Comparison of ENCODE assay signal across 14 cellular contexts in genomic region chr2:28437142-28437835, GRCh38. TPM values are rescaled to one million over a fixed set of nuclear protein-coding genes. Genes with fewer than 3 reads are reported as not detected.
DNase-seq lines count a peak whose midpoint lies in the region; ATAC-seq, FAIRE-seq and TF ChIP-seq lines count a peak whose summit lies in the region.
"Had no signal": no experiment of that assay in that cellular context is flagged by ENCODE, and none has a peak within 500 bp of the region (broad histone marks: within the 10 kb centered on the region; RNA-seq: fewer than 3 reads in every experiment).

No MANE protein-coding gene starts in this region.

- no peak overlapping the region for H2BK20ac ChIP-seq in IMR-90 (ENCODE audit: low read depth, low read length)

- no peak overlapping the region for H2BK5ac ChIP-seq in IMR-90 (ENCODE audit: low read depth, low read length, poor library complexity, severe bottlenecking)

- no peaks in the 10 kb centered on the region for H4K20me1 ChIP-seq in IMR-90 (ENCODE audit: insufficient read depth, low read length)
- H4K20me1 ChIP-seq: BLaER1 had no signal

- H3K4me2 ChIP-seq in A549: no peak overlapping the region; the same call in 2 of the 3 replicates
- no peak overlapping the region for H3K4me2 ChIP-seq in IMR-90 (ENCODE audit: low read depth, low read length)
- H3K4me2 ChIP-seq: BLaER1 had no signal

- no peaks in the 10 kb centered on the region for H3K27me3 ChIP-seq in IMR-90 (ENCODE audit: control insufficient read depth, insufficient read depth, low read length)
- H3K27me3 ChIP-seq in duodenal mucosa (ENCODE audit: control insufficient read depth in 1 of 2, insufficient read depth in 2 of 2, low read length in 2 of 2): no peaks in the 10 kb centered on the region
- H3K27me3 ChIP-seq: BLaER1, heart right ventricle, right atrium auricular region had no signal

- peak overlapping the region; percentile 67 for H2AFZ ChIP-seq in IMR-90 (replicated peaks; ENCODE audit: low read length, poor library complexity)

- H4K8ac ChIP-seq in IMR-90 (ENCODE audit: low read depth in 2 of 2, low read length in 2 of 2): no peak overlapping the region

- TF ChIP-seq RAD21 in A549 (conservative IDR thresholded peaks at IDR 0.05 in 1 of 2, IDR thresholded peaks at IDR 0.05 in 1 of 2) (no peak), IMR-90 (IDR thresholded peaks at IDR 0.05; ENCODE audit: low read length) (no peak)

- no peak overlapping the region for H2BK15ac ChIP-seq in IMR-90 (ENCODE audit: low read depth, low read length)

- H2AK5ac ChIP-seq in IMR-90 (ENCODE audit: low read depth, low read length): no peak overlapping the region

- H3K14ac ChIP-seq in IMR-90 (replicated peaks; ENCODE audit: low read depth, low read length): no peak overlapping the region

- H4K91ac ChIP-seq in IMR-90 (ENCODE audit: insufficient read depth, low read depth, low read length): no peak overlapping the region

- H3K4me3 ChIP-seq in A549 (no peak overlapping the region), IMR-90 (ENCODE audit: insufficient read depth, low read depth, low read length) (no peak overlapping the region), duodenal mucosa (ENCODE audit: low read depth in 1 of 2, low read length in 2 of 2) (no peak overlapping the region)
- H3K4me3 ChIP-seq: BLaER1, heart right ventricle, right atrium auricular region had no signal

- ATAC-seq in A549 (peak; percentile 16; a peak in 3 of 6 replicates), IMR-90 (ENCODE audit: low read depth) (no peak; the same call in 1 of the 2 replicates), GM19455 (IDR thresholded peaks at IDR 0.05; ENCODE audit: unreplicated experiment) (no peak)
- no peak for ATAC-seq in activated T-helper 17 cell treated with anti-CD3 and anti-CD28 coated beads, Interleukin-2, amount 50 U/mL, for 72 hours (replicated peaks)

- no peak overlapping the region for H3K18ac ChIP-seq in IMR-90 (ENCODE audit: low read depth, low read length)

- FAIRE-seq in A549 (lab: Jason Lieb, UNC): no peak

- no peak overlapping the region for H2BK120ac ChIP-seq in IMR-90 (ENCODE audit: low read depth, low read length)

- no peak overlapping the region for H3K23ac ChIP-seq in IMR-90 (ENCODE audit: low read depth, low read length)

- TF ChIP-seq POLR2A in A549 (IDR thresholded peaks at IDR 0.05; ENCODE audit: low read length) (no peak), IMR-90 (IDR thresholded peaks at IDR 0.05; ENCODE audit: low read depth, low read length) (no peak)

- H3K4me1 ChIP-seq in A549 (peaks cover 37% of the 10 kb centered on the region), IMR-90 (ENCODE audit: control insufficient read depth, insufficient read depth, low read length) (no peaks in the 10 kb centered on the region), duodenal mucosa (ENCODE audit: control insufficient read depth in 1 of 2, insufficient read depth in 2 of 2, low read length in 2 of 2) (peaks cover 32% of the 10 kb centered on the region in 2 donors)
- H3K4me1 ChIP-seq: BLaER1, right atrium auricular region had no signal

- POLR2A ChIA-PET in A549 (lab: Yijun Ruan, JAX): no interaction called here
- POLR2A ChIA-PET in IMR-90 (lab: Charles Lee; ENCODE audit: unreplicated experiment): no interaction called here

- H3K9me3 Mint-ChIP-seq in activated T-helper 17 cell treated with anti-CD3 and anti-CD28 coated beads, Interleukin-2, amount 50 U/mL, for 72 hours: peaks cover 3% of the 10 kb centered on the region

- TF ChIP-seq CTCF in A549 (IDR thresholded peaks at IDR 0.05) (no peak), IMR-90 (conservative IDR thresholded peaks at IDR 0.05; ENCODE audit: low read depth, low read length) (no peak)

- peaks cover 27% of the 10 kb centered on the region for H3K4me1 Mint-ChIP-seq in activated T-helper 17 cell treated with anti-CD3 and anti-CD28 coated beads, Interleukin-2, amount 50 U/mL, for 72 hours

- in situ Hi-C loops in IMR-90 (cut with MboI; ENCODE audit: low sequenced_read_pairs): no loop called here

- intact Hi-C loops in IMR-90 (cut with micrococcal nuclease): no loop called here

- H3K9ac ChIP-seq in IMR-90 (ENCODE audit: low read depth, low read length) (no peak overlapping the region), duodenal mucosa (ENCODE audit: low read depth in 1 of 2, low read length in 2 of 2) (no peak overlapping the region)
- H3K9ac ChIP-seq: BLaER1 had no signal

- DNase-seq in A549 (ENCODE audit: low read depth in 1 of 2, low spot score in 1 of 2) (no peak), IMR-90 (no peak), myocyte (ENCODE audit: low read depth) (peak; percentile 72), NCI-H1930 (lab: John Stamatoyannopoulos, UW) (no peak), HCEC 1CT (no peak)
- DNase-seq: aorta, heart right ventricle, T-helper 9 cell had no signal

- no peak overlapping the region for H4K5ac ChIP-seq in IMR-90 (ENCODE audit: low read depth, low read length)

- H3K56ac ChIP-seq in IMR-90 (ENCODE audit: extremely low read depth, insufficient read depth, low read length): no peak overlapping the region

- no peak overlapping the region for H3K27ac Mint-ChIP-seq in activated T-helper 17 cell treated with anti-CD3 and anti-CD28 coated beads, Interleukin-2, amount 50 U/mL, for 72 hours

- H3K36me3 Mint-ChIP-seq in activated T-helper 17 cell treated with anti-CD3 and anti-CD28 coated beads, Interleukin-2, amount 50 U/mL, for 72 hours (ENCODE audit: low read depth): no peaks in the 10 kb centered on the region

- H3K9me1 ChIP-seq in IMR-90 (ENCODE audit: insufficient read depth, low read length): 0 out of 2 replicates have a peak, but pooled peaks cover 5% of the 10 kb centered on the region

- no peaks in the 10 kb centered on the region for H3K27me3 Mint-ChIP-seq in activated T-helper 17 cell treated with anti-CD3 and anti-CD28 coated beads, Interleukin-2, amount 50 U/mL, for 72 hours

- H3K79me1 ChIP-seq in IMR-90 (ENCODE audit: low read depth in 1 of 2, low read length in 2 of 2): no peaks in the 10 kb centered on the region

- dilution Hi-C loops in IMR-90 (cut with HindIII; ENCODE audit: low sequenced_read_pairs, unreplicated experiment): no loop called here

- peaks cover 15% of the 10 kb centered on the region for H3K9me3 ChIP-seq in A549
- H3K9me3 ChIP-seq in IMR-90 (ENCODE audit: control insufficient read depth, insufficient read depth, low read length): peaks cover 5% of the 10 kb centered on the region
- H3K9me3 ChIP-seq in duodenal mucosa (ENCODE audit: control insufficient read depth in 1 of 2, low read length in 2 of 2): peaks cover 0 to 6% of the 10 kb centered on the region in 2 donors

- H2AK9ac ChIP-seq in IMR-90 (replicated peaks; ENCODE audit: low read depth, low read length, poor library complexity): no peak overlapping the region

- no peak for TF ChIP-seq EP300 in A549 (IDR thresholded peaks at IDR 0.05)

- peak overlapping the region; percentile 63 to 83 for H3K27ac ChIP-seq in A549
- no peak overlapping the region for H3K27ac ChIP-seq in IMR-90 (ENCODE audit: insufficient read depth, low read length)
- peak overlapping the region; percentile 22 for H3K27ac ChIP-seq in duodenal mucosa (ENCODE audit: low read depth, low read length)
- H3K27ac ChIP-seq: BLaER1, heart right ventricle, right atrium auricular region had no signal

- H3K36me3 ChIP-seq in IMR-90 (ENCODE audit: control insufficient read depth, insufficient read depth, low read length) (no peaks in the 10 kb centered on the region), duodenal mucosa (ENCODE audit: control insufficient read depth in 1 of 2, insufficient read depth in 2 of 2, low read length in 2 of 2) (no peaks in the 10 kb centered on the region)
- H3K36me3 ChIP-seq: BLaER1, heart right ventricle, right atrium auricular region had no signal

- H3K4me3 Mint-ChIP-seq in activated T-helper 17 cell treated with anti-CD3 and anti-CD28 coated beads, Interleukin-2, amount 50 U/mL, for 72 hours: no peak overlapping the region

- WGBS in A549 (ENCODE audit: missing lambda C conversion rate): 86% methylated on average over 17 of the region's 19 CpGs
- WGBS in IMR-90 (ENCODE audit: extremely low coverage in 2 of 2, insufficient read length in 1 of 2), 2 experiments: 87% methylated on average over 8 of the region's 19 CpGs; no CpG with 5 or more reads in 1 of the 2 experiments

- H3K4ac ChIP-seq in IMR-90 (ENCODE audit: low read depth, low read length): no peak overlapping the region; the same call in 1 of the 2 replicates

- CTCF ChIA-PET in A549 (lab: Yijun Ruan, JAX) (interaction anchor here (0.7 to 2.1 kb wide), 5 partner anchors 10 to 78 kb away, joined by 3 to 8 read pairs (median 4); no protein-coding TSS in a partner anchor), IMR-90 (lab: Yijun Ruan, JAX) (no interaction called here)

- no TSS peak for BruUV-seq in IMR-90 (replicated peaks; lab: Mats Ljungman, UMichigan)

TF ChIP-seq in A549, 52 proteins besides CTCF, POLR2A, EP300 and RAD21 (continues in another document):
- TF ChIP-seq FOXS1 (CRISPR knock-in tag; IDR thresholded peaks at IDR 0.05): no peak

RNA-seq across cellular contexts. Expression of gene FOSL2, which starts 44.6 kb away (rescaled TPM):
- 45.7 and 50.6 TPM in 2 replicates for polyA plus RNA-seq in A549 (2011; rRNA removed)
- polyA plus RNA-seq in A549 (2012; cell fraction: cytosol; rRNA removed): 26.7 and 37.2 TPM in 2 replicates
- polyA plus RNA-seq in A549 (2012; cell fraction: nucleus; rRNA removed): 89.7 and 95.0 TPM in 2 replicates
- 68.1 to 73.4 TPM (median 69.0 TPM) in 3 replicates for polyA plus RNA-seq in A549 (2017; fragmentation: RNase III; extraction: RNeasy Plus Mini Kit Qiagen cat#74134 plus additional on column Dnase treatment)
- 86.7 and 103 TPM in 2 replicates for polyA minus RNA-seq in A549 (2011; rRNA and poly(A)+ RNA removed)
- 31.4 and 32.2 TPM in 2 replicates for total RNA-seq in IMR-90 (2012; rRNA removed)
- polyA plus RNA-seq in IMR-90 (2012; rRNA removed): 46.3 and 51.1 TPM in 2 replicates
- 52.1 and 52.3 TPM in 2 replicates for polyA plus RNA-seq in IMR-90 (2012; cell fraction: cytosol; rRNA removed)
- 91.1 and 119 TPM in 2 replicates for polyA plus RNA-seq in IMR-90 (2012; cell fraction: nucleus; rRNA removed; ENCODE audit: low replicate concordance)
- total RNA-seq in myocyte: 106 and 124 TPM in 2 replicates
- 58.3 TPM for polyA plus RNA-seq in myocyte (2012)
- total RNA-seq in activated T-helper 17 cell treated with anti-CD3 and anti-CD28 coated beads, Interleukin-2, amount 50 U/mL, for 72 hours: 100 to 1,000 TPM in 1 of 2 donors, 10 to 100 TPM in 1; 90.9 to 214 TPM

RNA-seq across cellular contexts. Expression of gene PLB1, which starts 58.6 kb away (rescaled TPM):
- polyA plus RNA-seq in A549 (2011; rRNA removed) (0.26 and 0.34 TPM in 2 replicates), A549 (2017; fragmentation: RNase III; extraction: RNeasy Plus Mini Kit Qiagen cat#74134 plus additional on column Dnase treatment) (0.81 to 1.4 TPM (median 1.2 TPM) in 3 replicates), IMR-90 (2012; rRNA removed) (0.43 and 0.74 TPM in 2 replicates)
- 0.13 and 0.19 TPM in 2 replicates for polyA plus RNA-seq in A549 (2012; cell fraction: cytosol; rRNA removed)
- polyA plus RNA-seq in A549 (2012; cell fraction: nucleus; rRNA removed): 0.37 and 0.75 TPM in 2 replicates
- polyA minus RNA-seq in A549 (2011; rRNA and poly(A)+ RNA removed): 0.68 and 1.3 TPM in 2 replicates
- total RNA-seq in IMR-90 (2012; rRNA removed) (0.90 and 1.4 TPM in 2 replicates), myocyte (0.24 and 0.31 TPM in 2 replicates)
- 0.09 and 0.34 TPM in 2 replicates for polyA plus RNA-seq in IMR-90 (2012; cell fraction: cytosol; rRNA removed)
- 2.0 and 4.3 TPM in 2 replicates for polyA plus RNA-seq in IMR-90 (2012; cell fraction: nucleus; rRNA removed; ENCODE audit: low replicate concordance)
- polyA plus RNA-seq in myocyte (2012): 0.23 TPM
- total RNA-seq in activated T-helper 17 cell treated with anti-CD3 and anti-CD28 coated beads, Interleukin-2, amount 50 U/mL, for 72 hours: under 1 TPM; 0.61 to 0.90 TPM
- total RNA-seq: OCI-LY7 had no signal

Comparison
In these comparisons a context has a peak if more than half of its experiments do, and no peak if none do; other contexts are left out.
1. ATAC-seq: peak in A549 (2 of 2); none in IMR-90 (single experiment), activated T-helper 17 cell treated with anti-CD3 and anti-CD28 coated beads, Interleukin-2, amount 50 U/mL, for 72 hours (single experiment) and GM19455 (single experiment).